Comparison of ENCODE assay signal across 10 cellular contexts in the genomic region with DNA sequence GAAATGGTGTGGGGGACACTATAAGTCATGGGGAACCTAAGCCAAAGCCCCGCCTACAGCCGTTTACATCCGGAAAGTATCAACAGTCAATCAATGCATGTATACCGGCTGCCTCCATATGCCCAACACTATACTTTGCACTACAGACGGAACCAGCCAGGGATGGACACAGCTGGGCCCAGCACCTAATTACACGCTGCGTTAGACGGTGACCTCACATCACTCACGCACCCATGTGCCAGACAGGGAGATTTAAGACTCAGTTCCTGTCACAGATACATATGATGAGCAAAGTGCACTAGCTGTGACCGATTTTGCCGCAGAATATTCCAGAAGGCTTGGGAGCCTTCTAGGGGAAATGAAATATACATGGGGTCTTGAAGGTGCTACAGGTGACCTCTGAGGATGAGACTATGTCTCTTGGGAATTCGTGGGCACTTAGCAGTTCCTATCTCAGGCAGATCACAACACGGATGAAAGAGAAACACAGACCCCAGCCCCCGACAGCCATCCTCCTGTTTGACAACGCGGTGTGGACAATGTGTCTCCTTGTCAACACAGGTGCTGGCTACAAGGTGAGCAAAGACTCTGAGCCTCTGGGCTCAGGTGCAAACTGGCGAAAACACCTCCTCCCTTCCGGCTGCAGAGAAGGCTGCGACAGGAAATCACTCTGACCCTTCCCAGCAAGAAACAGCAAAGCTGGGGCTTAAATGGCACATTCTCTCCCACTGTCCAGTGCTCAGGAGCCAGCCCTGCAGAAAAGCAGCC. TPM values are rescaled to one million over a fixed set of nuclear protein-coding genes. Genes with fewer than 3 reads are reported as not detected.
DNase-seq lines count a peak whose midpoint lies in the region; ATAC-seq, FAIRE-seq and TF ChIP-seq lines count a peak whose summit lies in the region.
"Had no signal": no experiment of that assay in that cellular context is flagged by ENCODE, and none has a peak within 500 bp of the region (broad histone marks: within the 10 kb centered on the region; RNA-seq: fewer than 3 reads in every experiment).

No MANE protein-coding gene starts in this region.

- H3K4me3 ChIP-seq in kidney (ENCODE audit: low read length in 2 of 2) (peak overlapping the region in 1 of 2 donors; percentile 7), thoracic aorta (peak overlapping the region; percentile 91)

- no peak for ATAC-seq in activated CD4-positive, alpha-beta T cell treated with anti-CD3 and anti-CD28 coated beads for 36 hours
- ATAC-seq in thoracic aorta (ENCODE audit: insufficient number of reproducible peaks, low FRiP score, low read depth) (no peak), GM19455 (IDR thresholded peaks at IDR 0.05; ENCODE audit: unreplicated experiment) (no peak)

- H3K27me3 Mint-ChIP-seq in activated CD4-positive, alpha-beta T cell treated with anti-CD3 and anti-CD28 coated beads for 36 hours, result no peaks in the 10 kb centered on the region
- no peaks in the 10 kb centered on the region for H3K27me3 Mint-ChIP-seq in activated CD4-positive, alpha-beta memory T cell treated with anti-CD3 and anti-CD28 coated beads for 36 hours

- peak overlapping the region; percentile 37 to 52 for H3K9ac ChIP-seq in kidney (ENCODE audit: low read length in 2 of 2)
- H3K9ac ChIP-seq: KMS-11 had no signal

- no peaks in the 10 kb centered on the region for H3K27me3 ChIP-seq in thoracic aorta (replicated peaks; ENCODE audit: insufficient read depth)

- H3K4me1 Mint-ChIP-seq in activated CD4-positive, alpha-beta T cell treated with anti-CD3 and anti-CD28 coated beads for 36 hours, result peaks cover 51% of the 10 kb centered on the region
- peaks cover 59% of the 10 kb centered on the region for H3K4me1 Mint-ChIP-seq in activated CD4-positive, alpha-beta memory T cell treated with anti-CD3 and anti-CD28 coated beads for 36 hours (ENCODE audit: low read depth)

- intact Hi-C loops in activated CD4-positive, alpha-beta T cell treated with anti-CD3 and anti-CD28 coated beads for 36 hours (cut with DNase I, micrococcal nuclease), result no loop called here
- intact Hi-C loops in activated CD4-positive, alpha-beta memory T cell treated with anti-CD3 and anti-CD28 coated beads for 36 hours (cut with micrococcal nuclease), result no loop called here
- intact Hi-C loops in kidney (cut with DNase I), result no loop called here

- H3K36me3 ChIP-seq in kidney (ENCODE audit: control insufficient read depth in 1 of 2, insufficient read depth in 2 of 2, low read length in 2 of 2) (peaks cover 8 to 16% of the 10 kb centered on the region in 2 donors), thoracic aorta (peaks cover 26% of the 10 kb centered on the region)

- no peaks in the 10 kb centered on the region for H3K9me3 ChIP-seq in kidney (ENCODE audit: control insufficient read depth in 1 of 2, low read length in 2 of 2)
- no peaks in the 10 kb centered on the region for H3K9me3 ChIP-seq in thoracic aorta

- H3K36me3 Mint-ChIP-seq in activated CD4-positive, alpha-beta T cell treated with anti-CD3 and anti-CD28 coated beads for 36 hours (ENCODE audit: low read depth), result peaks cover 10% of the 10 kb centered on the region
- H3K36me3 Mint-ChIP-seq in activated CD4-positive, alpha-beta memory T cell treated with anti-CD3 and anti-CD28 coated beads for 36 hours, result peaks cover 13% of the 10 kb centered on the region

- H3K27ac Mint-ChIP-seq in activated CD4-positive, alpha-beta T cell treated with anti-CD3 and anti-CD28 coated beads for 36 hours, result peak overlapping the region; percentile 28
- H3K27ac Mint-ChIP-seq in activated CD4-positive, alpha-beta memory T cell treated with anti-CD3 and anti-CD28 coated beads for 36 hours, result peak overlapping the region; percentile 84

- peaks cover 34 to 59% of the 10 kb centered on the region in 2 donors for H3K4me1 ChIP-seq in kidney (ENCODE audit: control insufficient read depth in 1 of 2, insufficient read depth in 1 of 2, low read depth in 1 of 2, low read length in 2 of 2)
- H3K4me1 ChIP-seq in thoracic aorta (ENCODE audit: control insufficient read depth in 1 of 2, low read depth in 2 of 2), result peaks cover 52 to 75% of the 10 kb centered on the region in 2 donors

- POLR2A ChIA-PET in activated CD4-positive, alpha-beta T cell treated with anti-CD3 and anti-CD28 coated beads for 36 hours (lab: Charles Lee), result no interaction called here
- POLR2A ChIA-PET in activated CD4-positive, alpha-beta memory T cell treated with anti-CD3 and anti-CD28 coated beads for 36 hours (lab: Charles Lee), result interaction anchor here (9.6 kb wide), 1 partner anchor 17 kb away, joined by 188 read pairs; no protein-coding TSS in a partner anchor

- CTCF ChIA-PET in activated CD4-positive, alpha-beta T cell treated with anti-CD3 and anti-CD28 coated beads for 36 hours (lab: Charles Lee), result interaction anchor here (0.6 to 2.0 kb wide), 6 partner anchors 22 to 677 kb away, joined by 3 to 20 read pairs (median 4); no protein-coding TSS in a partner anchor
- CTCF ChIA-PET in activated CD4-positive, alpha-beta memory T cell treated with anti-CD3 and anti-CD28 coated beads for 36 hours (lab: Charles Lee), result interaction anchor here (0.6 to 14.6 kb wide), 6 partner anchors 14 to 163 kb away, joined by 4 to 272 read pairs (median 65); no protein-coding TSS in a partner anchor

- H3K9me3 Mint-ChIP-seq in activated CD4-positive, alpha-beta T cell treated with anti-CD3 and anti-CD28 coated beads for 36 hours (ENCODE audit: low read depth), result no peaks in the 10 kb centered on the region
- H3K9me3 Mint-ChIP-seq in activated CD4-positive, alpha-beta memory T cell treated with anti-CD3 and anti-CD28 coated beads for 36 hours, result no peaks in the 10 kb centered on the region

- no peak for TF ChIP-seq CTCF in kidney (IDR thresholded peaks at IDR 0.05; ENCODE audit: borderline replicate concordance, extremely low read depth, insufficient read depth)
- no peak for TF ChIP-seq CTCF in thoracic aorta (IDR thresholded peaks at IDR 0.05)

- DNase-seq in activated CD4-positive, alpha-beta T cell treated with anti-CD3 and anti-CD28 coated beads for 36 hours, result no peak
- no peak for DNase-seq in activated CD4-positive, alpha-beta T cell treated with anti-CD3 and anti-CD28 coated beads, Interleukin-2, amount 50 U/mL, for 48 hours
- DNase-seq in activated CD4-positive, alpha-beta memory T cell treated with anti-CD3 and anti-CD28 coated beads for 36 hours, result peak; percentile 13
- no peak for DNase-seq in kidney
- DNase-seq in thoracic aorta (ENCODE audit: low spot score), result no peak
- no peak for DNase-seq in kidney tubule cell (ENCODE audit: low spot score)
- DNase-seq in stimulated activated CD4-positive, alpha-beta T cell treated with anti-CD3 and anti-CD28 coated beads, Interleukin-2, amount 100 ng/mL, for 48 hours, result no peak
- DNase-seq: DMS 273 treated with DMSO at 0.1 percent for 48 hours had no signal

- H3K27ac ChIP-seq in kidney (ENCODE audit: low read depth in 2 of 2, low read length in 2 of 2), result peak overlapping the region; percentile 65 to 71
- H3K27ac ChIP-seq in thoracic aorta, result peak overlapping the region; percentile 51 to 57
- H3K27ac ChIP-seq: KMS-11 had no signal

- FAIRE-seq in kidney (lab: Jason Lieb, UNC), result no peak

- no peak overlapping the region for H3K4me3 Mint-ChIP-seq in activated CD4-positive, alpha-beta T cell treated with anti-CD3 and anti-CD28 coated beads for 36 hours
- H3K4me3 Mint-ChIP-seq in activated CD4-positive, alpha-beta memory T cell treated with anti-CD3 and anti-CD28 coated beads for 36 hours, result peak overlapping the region; percentile 69

RNA-seq across cellular contexts. Expression of gene AHNAK, which starts 8.0 kb away (rescaled TPM):
- 10 to 100 TPM; 47.3 to 54.7 TPM for total RNA-seq in activated CD4-positive, alpha-beta T cell treated with anti-CD3 and anti-CD28 coated beads for 36 hours
- total RNA-seq in activated CD4-positive, alpha-beta memory T cell treated with anti-CD3 and anti-CD28 coated beads for 36 hours, result 10 to 100 TPM; 83.7 to 85.2 TPM
- total RNA-seq in kidney (700 TPM), thoracic aorta (1,000 to 10,000 TPM; 1,009 to 1,046 TPM)
- 36.6 TPM for polyA plus RNA-seq in kidney (ENCODE audit: insufficient read depth, low read depth, low replicate concordance)

RNA-seq across cellular contexts. Expression of gene EEF1G, which starts 35.0 kb away (rescaled TPM):
- total RNA-seq in activated CD4-positive, alpha-beta T cell treated with anti-CD3 and anti-CD28 coated beads for 36 hours, result 1,000 to 10,000 TPM; 1,986 to 2,351 TPM
- total RNA-seq in activated CD4-positive, alpha-beta memory T cell treated with anti-CD3 and anti-CD28 coated beads for 36 hours, result 1,000 to 10,000 TPM; 1,956 to 1,989 TPM
- total RNA-seq in kidney (1,136 TPM), thoracic aorta (100 to 1,000 TPM; 719 to 780 TPM)
- 1,809 TPM for polyA plus RNA-seq in kidney (ENCODE audit: insufficient read depth, low read depth, low replicate concordance)

RNA-seq across cellular contexts. Expression of gene TUT1, which starts 52.7 kb away (rescaled TPM):
- total RNA-seq in activated CD4-positive, alpha-beta T cell treated with anti-CD3 and anti-CD28 coated beads for 36 hours, result 10 to 100 TPM; 32.5 to 36.0 TPM
- total RNA-seq in activated CD4-positive, alpha-beta memory T cell treated with anti-CD3 and anti-CD28 coated beads for 36 hours, result 10 to 100 TPM; 32.7 to 34.2 TPM
- total RNA-seq in kidney (29.5 TPM), thoracic aorta (10 to 100 TPM in 1 of 2 donors, 1 to 10 TPM in 1; 9.5 to 12.5 TPM)
- 18.7 TPM for polyA plus RNA-seq in kidney (ENCODE audit: insufficient read depth, low read depth, low replicate concordance)
